In the genomic region with DNA sequence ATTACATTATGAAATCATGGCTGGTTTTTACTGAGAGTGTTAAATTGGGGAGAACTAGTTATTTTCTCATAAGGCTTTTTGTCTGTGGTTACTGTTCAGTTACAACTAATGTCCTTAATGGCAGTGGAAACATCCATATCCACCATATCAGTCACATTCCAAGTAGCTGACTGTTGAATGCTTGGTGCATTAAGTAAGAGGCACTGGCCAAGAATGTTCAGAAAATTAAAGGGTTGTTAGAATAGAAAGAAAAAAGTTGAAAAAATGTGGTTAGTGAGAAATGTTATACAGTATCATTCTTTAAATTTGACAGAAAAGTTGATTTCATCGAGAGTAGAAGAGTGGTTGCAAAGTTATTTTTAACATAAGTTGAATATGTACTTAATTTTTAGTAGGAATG, we compare ENCODE assay signal across 1 cellular context.
TF ChIP-seq lines count a peak whose summit lies in the region.

No MANE protein-coding gene starts in this region.

TF ChIP-seq in H1, 55 proteins besides CTCF, POLR2A, EP300 and RAD21 (continued from another document):
- no peak for TF ChIP-seq TCF12 (IDR thresholded peaks at IDR 0.05; ENCODE audit: low read depth, low read length)
- TF ChIP-seq CHD1 (IDR thresholded peaks at IDR 0.05; ENCODE audit: low read depth, low read length), result no peak
- TF ChIP-seq BRCA1 (IDR thresholded peaks at IDR 0.05; ENCODE audit: low read depth, low read length), result no peak
- TF ChIP-seq HDAC6 (IDR thresholded peaks at IDR 0.05; ENCODE audit: low read depth, low read length), result no peak
- TF ChIP-seq SIN3A (conservative IDR thresholded peaks at IDR 0.05 in 1 of 2, IDR thresholded peaks at IDR 0.05 in 1 of 2; ENCODE audit: low read depth in 1 of 2, low read length in 2 of 2), result no peak
- no peak for TF ChIP-seq ASH2L (IDR thresholded peaks at IDR 0.05; ENCODE audit: low read length)
- no peak for TF ChIP-seq YY1 (IDR thresholded peaks at IDR 0.05; ENCODE audit: low read depth, low read length)
- TF ChIP-seq POLR2AphosphoS5 (IDR thresholded peaks at IDR 0.05; ENCODE audit: low read depth, low read length), result no peak
